Comparison of ENCODE assay signal across 1 cellular context in genomic region chr1:230105754-230106625, GRCh38.
TF ChIP-seq lines count a peak whose summit lies in the region.

No MANE protein-coding gene starts in this region.

TF ChIP-seq in HepG2, 621 proteins besides CTCF, POLR2A, EP300 and RAD21 (continued from another document and continues in another):
- TF ChIP-seq RARG (CRISPR knock-in tag; IDR thresholded peaks at IDR 0.05; ENCODE audit: low read depth) (no peak), ZNF317 (CRISPR knock-in tag; IDR thresholded peaks at IDR 0.05) (peak; percentile 87), HCFC1 (IDR thresholded peaks at IDR 0.05; ENCODE audit: low read depth, low read length) (no peak), ZNF124 (CRISPR knock-in tag; IDR thresholded peaks at IDR 0.05) (no peak), BCL3 (CRISPR knock-in tag; IDR thresholded peaks at IDR 0.05) (no peak), ZNF501 (CRISPR knock-in tag; IDR thresholded peaks at IDR 0.05) (no peak), POGZ (CRISPR knock-in tag; IDR thresholded peaks at IDR 0.05) (peak; percentile 76), ZNF577 (CRISPR knock-in tag; IDR thresholded peaks at IDR 0.05; ENCODE audit: borderline replicate concordance, low read depth) (no peak), ZNF253 (CRISPR knock-in tag; IDR thresholded peaks at IDR 0.05; ENCODE audit: borderline replicate concordance) (no peak), ZBTB2 (CRISPR knock-in tag; IDR thresholded peaks at IDR 0.05; ENCODE audit: low read depth) (0 out of 2 replicates have a peak, but pooled peaks have one; percentile 25), POLR2G (IDR thresholded peaks at IDR 0.05; ENCODE audit: low read depth, low read length) (peak; percentile 32; the same call in 1 of the 2 replicates), REXO4 (CRISPR knock-in tag; IDR thresholded peaks at IDR 0.05; ENCODE audit: borderline replicate concordance) (no peak), ZNF431 (CRISPR knock-in tag; IDR thresholded peaks at IDR 0.05; ENCODE audit: borderline replicate concordance, low read depth) (no peak), ZNF44 (CRISPR knock-in tag; IDR thresholded peaks at IDR 0.05) (no peak), GFI1 (CRISPR knock-in tag; IDR thresholded peaks at IDR 0.05; ENCODE audit: borderline replicate concordance) (peak; percentile 35), ZNF766 (CRISPR knock-in tag; IDR thresholded peaks at IDR 0.05; ENCODE audit: borderline replicate concordance) (no peak), DZIP1 (CRISPR knock-in tag; IDR thresholded peaks at IDR 0.05) (no peak), THRA (CRISPR knock-in tag; IDR thresholded peaks at IDR 0.05; ENCODE audit: borderline replicate concordance) (peak; percentile 49; the same call in 1 of the 2 replicates), TBL1XR1 (IDR thresholded peaks at IDR 0.05; ENCODE audit: borderline replicate concordance, low read length, partially characterized antibody) (peak; percentile 55), THAP11 (CRISPR knock-in tag; IDR thresholded peaks at IDR 0.05) (peak; percentile 73), ZNF772 (CRISPR knock-in tag; IDR thresholded peaks at IDR 0.05) (no peak), NPAS2 (CRISPR knock-in tag; IDR thresholded peaks at IDR 0.05; ENCODE audit: borderline replicate concordance) (no peak), ZNF629 (CRISPR knock-in tag; conservative IDR thresholded peaks at IDR 0.05) (no peak), AKNA (CRISPR knock-in tag; IDR thresholded peaks at IDR 0.05; ENCODE audit: borderline replicate concordance) (no peak), ZNF224 (CRISPR knock-in tag; IDR thresholded peaks at IDR 0.05) (no peak), ARID2 (CRISPR knock-in tag; IDR thresholded peaks at IDR 0.05; ENCODE audit: borderline replicate concordance) (no peak), ZNF543 (CRISPR knock-in tag; IDR thresholded peaks at IDR 0.05) (0 out of 2 replicates have a peak, but pooled peaks have one; percentile 50), PRMT3 (CRISPR knock-in tag; IDR thresholded peaks at IDR 0.05; ENCODE audit: borderline replicate concordance, low read depth) (no peak), NR2F6 (IDR thresholded peaks at IDR 0.05) (peak; percentile 53), NR2F6 (CRISPR knock-in tag; IDR thresholded peaks at IDR 0.05) (peak; percentile 74), SKI (IDR thresholded peaks at IDR 0.05; ENCODE audit: partially characterized antibody) (no peak), BORCS8-MEF2B (CRISPR knock-in tag; IDR thresholded peaks at IDR 0.05) (no peak), IRF1 (CRISPR knock-in tag; IDR thresholded peaks at IDR 0.05; ENCODE audit: low read depth) (no peak), GPN1 (CRISPR knock-in tag; IDR thresholded peaks at IDR 0.05; ENCODE audit: borderline replicate concordance) (no peak), ZFP37 (CRISPR knock-in tag; IDR thresholded peaks at IDR 0.05; ENCODE audit: borderline replicate concordance) (no peak), ZNF713 (CRISPR knock-in tag; IDR thresholded peaks at IDR 0.05) (no peak), ELF4 (CRISPR knock-in tag; IDR thresholded peaks at IDR 0.05; ENCODE audit: borderline replicate concordance) (no peak), HHEX (CRISPR knock-in tag; IDR thresholded peaks at IDR 0.05) (no peak), ZBTB26 (CRISPR knock-in tag; IDR thresholded peaks at IDR 0.05; ENCODE audit: borderline replicate concordance) (no peak), HNF4A (CRISPR knock-in tag; IDR thresholded peaks at IDR 0.05) (peak; percentile 84), EHMT2 (IDR thresholded peaks at IDR 0.05; ENCODE audit: borderline replicate concordance, low read depth, low read length) (peak; percentile 41; the same call in 1 of the 2 replicates), ZNF121 (CRISPR knock-in tag; IDR thresholded peaks at IDR 0.05) (no peak), ZBTB46 (CRISPR knock-in tag; IDR thresholded peaks at IDR 0.05; ENCODE audit: borderline replicate concordance) (no peak), HMG20A (CRISPR knock-in tag; IDR thresholded peaks at IDR 0.05; ENCODE audit: borderline replicate concordance) (peak; percentile 90), RBFOX2 (IDR thresholded peaks at IDR 0.05; ENCODE audit: low read depth, low read length) (no peak), KAT7 (CRISPR knock-in tag; IDR thresholded peaks at IDR 0.05; ENCODE audit: borderline replicate concordance) (no peak), E2F2 (CRISPR knock-in tag; IDR thresholded peaks at IDR 0.05; ENCODE audit: borderline replicate concordance) (no peak), ZSCAN31 (CRISPR knock-in tag; IDR thresholded peaks at IDR 0.05; ENCODE audit: low read depth) (no peak), TOE1 (CRISPR knock-in tag; IDR thresholded peaks at IDR 0.05) (no peak), ATM (IDR thresholded peaks at IDR 0.05; ENCODE audit: borderline replicate concordance) (no peak), ZNF451 (CRISPR knock-in tag; IDR thresholded peaks at IDR 0.05) (no peak), BCL6 (CRISPR knock-in tag; IDR thresholded peaks at IDR 0.05) (peak; percentile 98)
